ENCODE assay signal across 14 cellular contexts in the genomic region with DNA sequence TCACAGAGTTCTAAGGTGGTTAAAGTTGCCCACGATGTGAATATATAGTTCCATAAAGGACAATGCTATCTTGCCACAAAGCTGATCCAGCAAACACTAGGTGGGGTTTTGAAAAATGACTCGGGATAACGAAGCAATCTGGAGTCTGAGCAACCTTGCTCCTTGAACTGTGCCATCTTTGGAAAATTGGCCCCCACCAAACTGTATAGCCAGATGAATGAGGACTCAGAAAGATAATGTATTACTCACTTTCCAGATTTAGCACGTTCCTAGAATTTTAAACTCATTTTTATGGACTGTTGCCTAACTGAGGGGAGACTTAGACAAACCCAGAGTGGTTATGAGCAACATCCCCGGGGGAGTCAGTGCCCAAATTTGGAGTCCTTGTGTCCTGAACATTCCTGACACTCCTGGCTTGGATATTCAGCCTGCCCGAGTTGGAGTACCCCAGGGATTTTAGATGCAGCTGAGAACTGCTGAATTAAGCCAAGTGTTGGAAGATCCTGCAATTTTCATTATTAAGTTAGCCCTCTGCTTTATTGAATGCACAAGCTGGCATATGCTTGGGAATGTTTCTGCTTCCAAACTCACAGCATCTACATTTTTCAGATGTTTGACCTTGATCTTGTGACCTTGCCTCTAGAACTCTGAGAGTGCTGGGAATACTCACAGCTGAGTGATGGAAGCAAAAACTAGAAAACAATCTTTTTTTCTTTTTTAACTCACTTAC. TPM values are rescaled to one million over a fixed set of nuclear protein-coding genes. Genes with fewer than 3 reads are reported as not detected.
DNase-seq lines count a peak whose midpoint lies in the region; ATAC-seq and TF ChIP-seq lines count a peak whose summit lies in the region.
"Had no signal": no experiment of that assay in that cellular context is flagged by ENCODE, and none has a peak within 500 bp of the region (broad histone marks: within the 10 kb centered on the region; RNA-seq: fewer than 3 reads in every experiment).

No MANE protein-coding gene starts in this region.

- no peaks in the 10 kb centered on the region for H3K9me3 ChIP-seq in MG63
- H3K9me3 ChIP-seq in ovary = no peaks in the 10 kb centered on the region
- H3K9me3 ChIP-seq: upper lobe of left lung had no signal

- no peak overlapping the region for H3K27ac ChIP-seq in ovary
- H3K27ac ChIP-seq: upper lobe of left lung, VCaP had no signal

- TF ChIP-seq CTCF in AG09319 (IDR thresholded peaks at IDR 0.05; ENCODE audit: low read depth, low read length) = peak; percentile 18
- peak; percentile 18 for TF ChIP-seq CTCF in fibroblast of mammary gland (conservative IDR thresholded peaks at IDR 0.05; ENCODE audit: control insufficient read depth, insufficient read depth, low read depth, low read length)
- TF ChIP-seq CTCF in ovary (IDR thresholded peaks at IDR 0.05) = no peak

- intact Hi-C loops in ovary (cut with DNase I) = loop anchor here in 1 of 4 donors (10.0 kb wide), 1 partner anchor 177 kb away; a partner anchor contains a TSS

- ATAC-seq in HG02759 (IDR thresholded peaks at IDR 0.05; ENCODE audit: unreplicated experiment) (no peak), HG02798 (IDR thresholded peaks at IDR 0.05; ENCODE audit: poor library complexity, unreplicated experiment) (no peak)

- no peak for TF ChIP-seq POLR2A in ovary (IDR thresholded peaks at IDR 0.05)

- H3K36me3 ChIP-seq in MG63 (no peaks in the 10 kb centered on the region), ovary (no peaks in the 10 kb centered on the region)
- H3K36me3 ChIP-seq: upper lobe of left lung had no signal

- H3K4me1 ChIP-seq in ovary (ENCODE audit: insufficient read depth) = peaks cover 1% of the 10 kb centered on the region

- TF ChIP-seq EP300 in ovary (IDR thresholded peaks at IDR 0.05) = no peak

- 6 to 10% (median 8%) methylated on average over 6 of the region's 6 CpGs for WGBS in ovary, 3 donors

- H3K27me3 ChIP-seq in MG63 (no peaks in the 10 kb centered on the region), ovary (no peaks in the 10 kb centered on the region)
- H3K27me3 ChIP-seq: upper lobe of left lung had no signal

- H3K4me3 ChIP-seq in MG63 (no peak overlapping the region), fibroblast of mammary gland (ENCODE audit: control insufficient read depth, low read depth, low read length) (no peak overlapping the region), ovary (no peak overlapping the region)
- H3K4me3 ChIP-seq: upper lobe of left lung had no signal

- DNase-seq in AG09319 (ENCODE audit: extremely low read depth, low read depth) = no peak
- peak; percentile 79 for DNase-seq in MG63
- peak; percentile 91 for DNase-seq in fibroblast of mammary gland (ENCODE audit: low read depth)
- peak in 4 of 5 donors; percentile 20 to 42 (median 22) for DNase-seq in ovary
- no peak for DNase-seq in CD1c-positive myeloid dendritic cell (ENCODE audit: extremely low spot score)
- no peak for DNase-seq in stimulated activated CD4-positive, alpha-beta T cell treated with anti-CD3 and anti-CD28 coated beads, Interleukin-2, amount 100 ng/mL, for 24 hours
- DNase-seq: activated T-cell treated with anti-CD3 and anti-CD28 coated beads, Interleukin-2, amount 50 U/mL, for 48 hours; CD8-positive, alpha-beta memory T cell; NCI-H2029 treated with DMSO at 0.1 percent for 48 hours; stimulated activated CD4-positive, alpha-beta T cell treated with anti-CD3 and anti-CD28 coated beads, Interleukin-4, amount 100 ng/mL, for 4 hours; upper lobe of left lung had no signal

RNA-seq across cellular contexts. Expression of a gene that starts 8.8 kb away (rescaled TPM):
- 3.4 and 3.7 TPM in 2 replicates for total RNA-seq in MG63 (2014; rRNA removed; shearing (Covaris generic); ENCODE audit: low replicate concordance)
- 10 to 100 TPM in 3 of 7 donors, 1 to 10 TPM in 4; 6.9 to 35.7 (median 8.7) TPM for total RNA-seq in ovary
- polyA plus RNA-seq in ovary = 10 to 100 TPM in 1 of 2 donors, 1 to 10 TPM in 1; 5.5 to 14.7 TPM
- polyA plus RNA-seq: CD8-positive, alpha-beta memory T cell had no signal

Comparison
In these comparisons a context has a peak if more than half of its experiments do, and no peak if none do; other contexts are left out.
1. DNase-seq: peak in MG63 (single experiment), fibroblast of mammary gland (single experiment) and ovary (4 of 5); none in AG09319 (single experiment), CD1c-positive myeloid dendritic cell (single experiment) and stimulated activated CD4-positive, alpha-beta T cell treated with anti-CD3 and anti-CD28 coated beads, Interleukin-2, amount 100 ng/mL, for 24 hours (0 of 2).
2. CTCF ChIP-seq: peak in AG09319 (single experiment) and fibroblast of mammary gland (single experiment); none in ovary (0 of 3).